Comparison of ENCODE assay signal across 1 cellular context in genomic region chr10:62805139-62806092, GRCh38.
A peak's percentile ranks its signal among the peaks of the same experiment; 100 is the strongest.
TF ChIP-seq lines count a peak whose summit lies in the region.

No MANE protein-coding gene starts in this region.

TF ChIP-seq in K562, 482 proteins besides CTCF, POLR2A, EP300 and RAD21 (continued from another document and continues in another):
- TF ChIP-seq E2F8 (IDR thresholded peaks at IDR 0.05; ENCODE audit: low read depth, partially characterized antibody), result no peak
- no peak for TF ChIP-seq NR0B1 (IDR thresholded peaks at IDR 0.05; ENCODE audit: partially characterized antibody)
- TF ChIP-seq CREB3 (tag; conservative IDR thresholded peaks at IDR 0.05; ENCODE audit: low read depth), result no peak
- no peak for TF ChIP-seq TCF3 (CRISPR knock-in tag; IDR thresholded peaks at IDR 0.05)
- no peak for TF ChIP-seq TCFL5 (CRISPR knock-in tag; conservative IDR thresholded peaks at IDR 0.05)
- no peak for TF ChIP-seq HIVEP1 (CRISPR knock-in tag; IDR thresholded peaks at IDR 0.05)
- TF ChIP-seq RCOR1 (IDR thresholded peaks at IDR 0.05; ENCODE audit: borderline replicate concordance in 1 of 2, low read depth in 2 of 2, low read length in 2 of 2), result no peak
- no peak for TF ChIP-seq DPF2 (IDR thresholded peaks at IDR 0.05)
- TF ChIP-seq HMGXB4 (CRISPR knock-in tag; IDR thresholded peaks at IDR 0.05), result no peak
- TF ChIP-seq ZSCAN29 (IDR thresholded peaks at IDR 0.05), result no peak
- TF ChIP-seq PHF8 (IDR thresholded peaks at IDR 0.05; ENCODE audit: borderline replicate concordance, low read length), result no peak; the same call in 1 of the 2 replicates
- 0 out of 2 replicates have a peak, but pooled peaks have one; percentile 38 for TF ChIP-seq ZNF830 (CRISPR knock-in tag; IDR thresholded peaks at IDR 0.05)
- TF ChIP-seq ZNF174 (CRISPR knock-in tag; IDR thresholded peaks at IDR 0.05), result no peak
- no peak for TF ChIP-seq ZNF780A (CRISPR knock-in tag; IDR thresholded peaks at IDR 0.05)
- TF ChIP-seq RBFOX2 (IDR thresholded peaks at IDR 0.05; ENCODE audit: low read depth, low read length), result peak; percentile 70
- TF ChIP-seq WHSC1 (IDR thresholded peaks at IDR 0.05; ENCODE audit: low read length), result no peak
- TF ChIP-seq EWSR1 (IDR thresholded peaks at IDR 0.05; ENCODE audit: borderline replicate concordance, low read depth, partially characterized antibody), result no peak
- TF ChIP-seq SNRNP70 (optimal IDR thresholded peaks at IDR 0.05; ENCODE audit: low read depth, low read length), result no peak
- TF ChIP-seq ZKSCAN3 (CRISPR knock-in tag; IDR thresholded peaks at IDR 0.05), result no peak
- no peak for TF ChIP-seq ZNF696 (CRISPR knock-in tag; conservative IDR thresholded peaks at IDR 0.05)
- TF ChIP-seq ZNF639 (CRISPR knock-in tag; conservative IDR thresholded peaks at IDR 0.05 in 1 of 2, IDR thresholded peaks at IDR 0.05 in 1 of 2), result no peak
- TF ChIP-seq HDGF (IDR thresholded peaks at IDR 0.05), result no peak
- peak; percentile 20 for TF ChIP-seq CCNT2 (IDR thresholded peaks at IDR 0.05; ENCODE audit: borderline replicate concordance, extremely low read depth, insufficient read length, low read depth, low read length)
- TF ChIP-seq POLR2G (IDR thresholded peaks at IDR 0.05; ENCODE audit: low read depth, low read length), result peak; percentile 7; the same call in 1 of the 2 replicates
- TF ChIP-seq PCBP1 (IDR thresholded peaks at IDR 0.05; ENCODE audit: low read depth, low read length, poor library complexity, severe bottlenecking), result peak; percentile 61
- peak; percentile 5 for TF ChIP-seq SAP30 (IDR thresholded peaks at IDR 0.05; ENCODE audit: borderline replicate concordance, insufficient read depth, low read depth, low read length, poor library complexity, severe bottlenecking)
- TF ChIP-seq GABPA (tag; conservative IDR thresholded peaks at IDR 0.05; ENCODE audit: low read depth), result no peak
- no peak for TF ChIP-seq ZNF592 (IDR thresholded peaks at IDR 0.05)
- TF ChIP-seq TFAP4 (CRISPR knock-in tag; IDR thresholded peaks at IDR 0.05; ENCODE audit: borderline replicate concordance), result peak; percentile 15; the same call in 1 of the 2 replicates
- TF ChIP-seq UBTF (IDR thresholded peaks at IDR 0.05; ENCODE audit: borderline replicate concordance in 1 of 2, low read depth in 2 of 2, low read length in 2 of 2), result 0 out of 4 replicates have a peak, but pooled peaks of 1 of the 2 experiments have one; percentile 19
- no peak for TF ChIP-seq ZSCAN32 (CRISPR knock-in tag; IDR thresholded peaks at IDR 0.05)
- TF ChIP-seq SIN3A (IDR thresholded peaks at IDR 0.05; ENCODE audit: borderline replicate concordance in 2 of 2, control insufficient read depth in 1 of 2, low read depth in 2 of 2, low read length in 2 of 2), result peak in 1 of 2 experiments; percentile 64; a peak in 1 of 4 replicates
- TF ChIP-seq RFX5 (IDR thresholded peaks at IDR 0.05; ENCODE audit: low read depth, low read length), result no peak
- no peak for TF ChIP-seq MAX (CRISPR knock-in tag; IDR thresholded peaks at IDR 0.05)
- no peak for TF ChIP-seq ZNF518B (CRISPR knock-in tag; IDR thresholded peaks at IDR 0.05)
- TF ChIP-seq BRF1 (IDR thresholded peaks at IDR 0.05; ENCODE audit: borderline replicate concordance, extremely low read depth, insufficient read length), result no peak
- TF ChIP-seq ZNF263 (CRISPR knock-in tag; IDR thresholded peaks at IDR 0.05; ENCODE audit: borderline replicate concordance), result no peak
- TF ChIP-seq FOXA3 (CRISPR knock-in tag; conservative IDR thresholded peaks at IDR 0.05 in 1 of 2, IDR thresholded peaks at IDR 0.05 in 1 of 2), result no peak
